ENCODE assay signal across 11 cellular contexts in genomic region chr14:65791551-65791981, GRCh38.
DNase-seq lines count a peak whose midpoint lies in the region; ATAC-seq and TF ChIP-seq lines count a peak whose summit lies in the region.
"Had no signal": no experiment of that assay in that cellular context is flagged by ENCODE, and none has a peak within 500 bp of the region (broad histone marks: within the 10 kb centered on the region; RNA-seq: fewer than 3 reads in every experiment).

No MANE protein-coding gene starts in this region.

- H3K27me3 ChIP-seq in Panc1 (ENCODE audit: control insufficient read depth, insufficient read depth, low read length): no peaks in the 10 kb centered on the region

- in situ Hi-C loops in Panc1 (cut with HindIII; ENCODE audit: low pct_unique_long_range_greater_than_20kb, low sequenced_read_pairs): no loop called here

- TF ChIP-seq POLR2A in erythroblast (IDR thresholded peaks at IDR 0.05; ENCODE audit: low read length): no peak

- H3K9me3 Mint-ChIP-seq in activated T-cell treated with anti-CD3 and anti-CD28 coated beads, Interleukin-2, amount 50 U/mL, for 4 hours: no peaks in the 10 kb centered on the region
- no peaks in the 10 kb centered on the region for H3K9me3 Mint-ChIP-seq in activated T-cell treated with anti-CD3 and anti-CD28 coated beads, Interleukin-2, amount 50 U/mL, for 24 hours
- H3K9me3 Mint-ChIP-seq in stimulated activated effector memory CD8-positive, alpha-beta T cell treated with anti-CD3 and anti-CD28 coated beads, Interleukin-12 subunit alpha, Interleukin-12 subunit beta, amount 100 ng/mL, for 72 hours: no peaks in the 10 kb centered on the region
- H3K9me3 Mint-ChIP-seq in WTC11 (no peaks in the 10 kb centered on the region), CD14-positive monocyte (peaks cover 0 to 4% (median 0%) of the 10 kb centered on the region in 7 donors)
- H3K9me3 Mint-ChIP-seq: brain; T-helper 1 cell treated with Interleukin-12 subunit alpha and Interleukin-12 subunit beta and Interleukin-4 antibody, amounts not matched to agents 30 μg/mL and 1 μg/mL, for 36 hours had no signal

- peak; percentile 76 to 78 for ATAC-seq in activated T-cell treated with anti-CD3 and anti-CD28 coated beads, Interleukin-2, amount 50 U/mL, for 4 hours
- ATAC-seq in Panc1 (0 out of 2 replicates have a peak, but pooled peaks have one; percentile 38), WTC11 (no peak), HG02588 (IDR thresholded peaks at IDR 0.05; ENCODE audit: unreplicated experiment) (no peak)
- peak; percentile 92 for ATAC-seq in stimulated activated effector memory CD8-positive, alpha-beta T cell treated with anti-CD3 and anti-CD28 coated beads, Interleukin-12 subunit alpha, Interleukin-12 subunit beta, amount 100 ng/mL, for 72 hours

- no peak overlapping the region for H3K27ac Mint-ChIP-seq in activated T-cell treated with anti-CD3 and anti-CD28 coated beads, Interleukin-2, amount 50 U/mL, for 24 hours
- H3K27ac Mint-ChIP-seq in stimulated activated effector memory CD8-positive, alpha-beta T cell treated with anti-CD3 and anti-CD28 coated beads, Interleukin-12 subunit alpha, Interleukin-12 subunit beta, amount 100 ng/mL, for 72 hours: no peak overlapping the region
- H3K27ac Mint-ChIP-seq in WTC11: no peak overlapping the region
- no peak overlapping the region for H3K27ac Mint-ChIP-seq in CD14-positive monocyte
- H3K27ac Mint-ChIP-seq: brain; T-helper 1 cell treated with Interleukin-12 subunit alpha and Interleukin-12 subunit beta and Interleukin-4 antibody, amounts not matched to agents 30 μg/mL and 1 μg/mL, for 36 hours had no signal

- no peaks in the 10 kb centered on the region for H3K36me3 Mint-ChIP-seq in activated T-cell treated with anti-CD3 and anti-CD28 coated beads, Interleukin-2, amount 50 U/mL, for 4 hours (ENCODE audit: insufficient read depth)
- no peaks in the 10 kb centered on the region for H3K36me3 Mint-ChIP-seq in activated T-cell treated with anti-CD3 and anti-CD28 coated beads, Interleukin-2, amount 50 U/mL, for 24 hours (ENCODE audit: low read depth)
- H3K36me3 Mint-ChIP-seq in stimulated activated effector memory CD8-positive, alpha-beta T cell treated with anti-CD3 and anti-CD28 coated beads, Interleukin-12 subunit alpha, Interleukin-12 subunit beta, amount 100 ng/mL, for 72 hours: no peaks in the 10 kb centered on the region
- H3K36me3 Mint-ChIP-seq in WTC11 (no peaks in the 10 kb centered on the region), CD14-positive monocyte (no peaks in the 10 kb centered on the region)
- H3K36me3 Mint-ChIP-seq: brain had no signal

- BruUV-seq in Panc1 (replicated peaks; lab: Mats Ljungman, UMichigan): no TSS peak

- no peak overlapping the region for H3K27ac ChIP-seq in Panc1 (ENCODE audit: low read length)

- no peak overlapping the region for H3K4me3 ChIP-seq in Panc1 (ENCODE audit: low read depth in 2 of 2, low read length in 2 of 2)

- intact Hi-C loops in Panc1 (cut with micrococcal nuclease; ENCODE audit: unreplicated experiment): no loop called here
- intact Hi-C loops in CD14-positive monocyte (cut with micrococcal nuclease): no loop called here

- H3K27me3 Mint-ChIP-seq in activated T-cell treated with anti-CD3 and anti-CD28 coated beads, Interleukin-2, amount 50 U/mL, for 4 hours (ENCODE audit: low read depth): peaks cover 3% of the 10 kb centered on the region
- H3K27me3 Mint-ChIP-seq in activated T-cell treated with anti-CD3 and anti-CD28 coated beads, Interleukin-2, amount 50 U/mL, for 24 hours: peaks cover 3% of the 10 kb centered on the region
- H3K27me3 Mint-ChIP-seq in WTC11 (ENCODE audit: low read depth) (no peaks in the 10 kb centered on the region), CD14-positive monocyte (ENCODE audit: low read depth in 3 of 3) (peaks cover 0 to 3% (median 0%) of the 10 kb centered on the region in 3 donors)

- CTCF ChIA-PET in Panc1 (lab: Charles Lee): no interaction called here
- CTCF ChIA-PET in WTC11 (lab: Charles Lee): interaction anchor here (1.1 to 2.4 kb wide), 3 partner anchors 33 to 376 kb away, joined by 3 to 23 read pairs (median 17); no protein-coding TSS in a partner anchor

- H3K4me3 Mint-ChIP-seq in activated T-cell treated with anti-CD3 and anti-CD28 coated beads, Interleukin-2, amount 50 U/mL, for 4 hours: no peak overlapping the region
- no peak overlapping the region for H3K4me3 Mint-ChIP-seq in activated T-cell treated with anti-CD3 and anti-CD28 coated beads, Interleukin-2, amount 50 U/mL, for 24 hours
- H3K4me3 Mint-ChIP-seq in stimulated activated effector memory CD8-positive, alpha-beta T cell treated with anti-CD3 and anti-CD28 coated beads, Interleukin-12 subunit alpha, Interleukin-12 subunit beta, amount 100 ng/mL, for 72 hours: no peak overlapping the region
- no peak overlapping the region for H3K4me3 Mint-ChIP-seq in WTC11
- H3K4me3 Mint-ChIP-seq in CD14-positive monocyte: no peak overlapping the region
- H3K4me3 Mint-ChIP-seq: brain; T-helper 1 cell treated with Interleukin-12 subunit alpha and Interleukin-12 subunit beta and Interleukin-4 antibody, amounts not matched to agents 30 μg/mL and 1 μg/mL, for 36 hours had no signal

- DNase-seq in activated T-cell treated with anti-CD3 and anti-CD28 coated beads, Interleukin-2, amount 50 U/mL, for 4 hours: no peak
- no peak for DNase-seq in activated T-cell treated with anti-CD3 and anti-CD28 coated beads, Interleukin-2, amount 50 U/mL, for 24 hours
- DNase-seq in Panc1 (ENCODE audit: low read depth, low spot score) (no peak), erythroblast (lab: John Stamatoyannopoulos, UW) (peak; percentile 3 to 8), WTC11 (ENCODE audit: low spot score) (no peak), CD14-positive monocyte (ENCODE audit: low spot score) (no peak)
- DNase-seq in stimulated activated effector memory CD8-positive, alpha-beta T cell treated with anti-CD3 and anti-CD28 coated beads, Interleukin-12 subunit alpha, Interleukin-12 subunit beta, amount 100 ng/mL, for 72 hours (ENCODE audit: low spot score in 2 of 2): no peak
- DNase-seq: stimulated activated CD4-positive, alpha-beta T cell treated with anti-CD3 and anti-CD28 coated beads, Interleukin-4, amount 100 ng/mL, for 1 hour had no signal

- H3K9me3 ChIP-seq in Panc1 (ENCODE audit: control insufficient read depth, insufficient read depth, low read depth, low read length): no peaks in the 10 kb centered on the region

- H3K36me3 ChIP-seq in Panc1 (ENCODE audit: control insufficient read depth, insufficient read depth, low read length): no peaks in the 10 kb centered on the region

- no peaks in the 10 kb centered on the region for H3K4me1 ChIP-seq in Panc1 (ENCODE audit: control insufficient read depth, insufficient read depth, low read length)

- POLR2A ChIA-PET in Panc1 (lab: Charles Lee): no interaction called here
- POLR2A ChIA-PET in WTC11 (lab: Charles Lee): no interaction called here

- no peaks in the 10 kb centered on the region for H3K4me1 Mint-ChIP-seq in activated T-cell treated with anti-CD3 and anti-CD28 coated beads, Interleukin-2, amount 50 U/mL, for 4 hours (ENCODE audit: low read depth)
- H3K4me1 Mint-ChIP-seq in activated T-cell treated with anti-CD3 and anti-CD28 coated beads, Interleukin-2, amount 50 U/mL, for 24 hours (ENCODE audit: low read depth): no peaks in the 10 kb centered on the region
- H3K4me1 Mint-ChIP-seq in stimulated activated effector memory CD8-positive, alpha-beta T cell treated with anti-CD3 and anti-CD28 coated beads, Interleukin-12 subunit alpha, Interleukin-12 subunit beta, amount 100 ng/mL, for 72 hours: no peaks in the 10 kb centered on the region
- H3K4me1 Mint-ChIP-seq in WTC11 (no peaks in the 10 kb centered on the region), CD14-positive monocyte (no peaks in the 10 kb centered on the region)
- H3K4me1 Mint-ChIP-seq: brain had no signal

- no peak for TF ChIP-seq CTCF in Panc1 (IDR thresholded peaks at IDR 0.05)
- TF ChIP-seq CTCF in WTC11 (IDR thresholded peaks at IDR 0.05): no peak
- TF ChIP-seq CTCF in CD14-positive monocyte (IDR thresholded peaks at IDR 0.05): no peak

TF ChIP-seq in WTC11, 78 proteins besides CTCF, POLR2A, EP300 and RAD21 (continues in another document):
- TF ChIP-seq, protein P1, sequence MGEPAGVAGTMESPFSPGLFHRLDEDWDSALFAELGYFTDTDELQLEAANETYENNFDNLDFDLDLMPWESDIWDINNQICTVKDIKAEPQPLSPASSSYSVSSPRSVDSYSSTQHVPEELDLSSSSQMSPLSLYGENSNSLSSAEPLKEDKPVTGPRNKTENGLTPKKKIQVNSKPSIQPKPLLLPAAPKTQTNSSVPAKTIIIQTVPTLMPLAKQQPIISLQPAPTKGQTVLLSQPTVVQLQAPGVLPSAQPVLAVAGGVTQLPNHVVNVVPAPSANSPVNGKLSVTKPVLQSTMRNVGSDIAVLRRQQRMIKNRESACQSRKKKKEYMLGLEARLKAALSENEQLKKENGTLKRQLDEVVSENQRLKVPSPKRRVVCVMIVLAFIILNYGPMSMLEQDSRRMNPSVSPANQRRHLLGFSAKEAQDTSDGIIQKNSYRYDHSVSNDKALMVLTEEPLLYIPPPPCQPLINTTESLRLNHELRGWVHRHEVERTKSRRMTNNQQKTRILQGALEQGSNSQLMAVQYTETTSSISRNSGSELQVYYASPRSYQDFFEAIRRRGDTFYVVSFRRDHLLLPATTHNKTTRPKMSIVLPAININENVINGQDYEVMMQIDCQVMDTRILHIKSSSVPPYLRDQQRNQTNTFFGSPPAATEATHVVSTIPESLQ (CRISPR knock-in tag; IDR thresholded peaks at IDR 0.05): no peak
- TF ChIP-seq CREB1 (CRISPR knock-in tag; IDR thresholded peaks at IDR 0.05): no peak
- no peak for TF ChIP-seq ELF4 (CRISPR knock-in tag; IDR thresholded peaks at IDR 0.05; ENCODE audit: low read depth)

Comparison
In these comparisons a context has a peak if more than half of its experiments do, and no peak if none do; other contexts are left out.
1. ATAC-seq: peak in activated T-cell treated with anti-CD3 and anti-CD28 coated beads, Interleukin-2, amount 50 U/mL, for 4 hours (2 of 2), Panc1 (single experiment) and stimulated activated effector memory CD8-positive, alpha-beta T cell treated with anti-CD3 and anti-CD28 coated beads, Interleukin-12 subunit alpha, Interleukin-12 subunit beta, amount 100 ng/mL, for 72 hours (single experiment); none in WTC11 (single experiment) and HG02588 (single experiment).
2. DNase-seq: peak in erythroblast (2 of 2); none in activated T-cell treated with anti-CD3 and anti-CD28 coated beads, Interleukin-2, amount 50 U/mL, for 4 hours (single experiment), activated T-cell treated with anti-CD3 and anti-CD28 coated beads, Interleukin-2, amount 50 U/mL, for 24 hours (single experiment), Panc1 (single experiment), stimulated activated effector memory CD8-positive, alpha-beta T cell treated with anti-CD3 and anti-CD28 coated beads, Interleukin-12 subunit alpha, Interleukin-12 subunit beta, amount 100 ng/mL, for 72 hours (0 of 2), WTC11 (single experiment) and CD14-positive monocyte (single experiment).